1 cellular context compared by ENCODE assay signal in genomic region chr22:41301085-41302015, GRCh38.
TF ChIP-seq lines count a peak whose summit lies in the region.

ZC3H7B (plus strand) TSS chr22:41301525; CDS start chr22:41320661, 19,136 bp downstream.

TF ChIP-seq in K562, 482 proteins besides CTCF, POLR2A, EP300 and RAD21 (continued from another document and continues in another):
- TF ChIP-seq AFF4 (CRISPR knock-in tag; IDR thresholded peaks at IDR 0.05) = no peak
- TF ChIP-seq TCF15 (CRISPR knock-in tag; IDR thresholded peaks at IDR 0.05) = no peak
- no peak for TF ChIP-seq ZNF384 (IDR thresholded peaks at IDR 0.05; ENCODE audit: low read depth, low read length)
- no peak for TF ChIP-seq ZNF354B (CRISPR knock-in tag; IDR thresholded peaks at IDR 0.05)
- TF ChIP-seq ZNF324 (CRISPR knock-in tag; IDR thresholded peaks at IDR 0.05) = no peak
- TF ChIP-seq NKRF (IDR thresholded peaks at IDR 0.05; ENCODE audit: borderline replicate concordance) = no peak
- TF ChIP-seq ZNF512 (tag; IDR thresholded peaks at IDR 0.05) = no peak
- TF ChIP-seq JUN (IDR thresholded peaks at IDR 0.05; ENCODE audit: borderline replicate concordance, low read depth, low read length) = no peak
- no peak for TF ChIP-seq JUN (CRISPR knock-in tag; IDR thresholded peaks at IDR 0.05; ENCODE audit: borderline replicate concordance)
- peak; percentile 69 to 80 for TF ChIP-seq MNT (conservative IDR thresholded peaks at IDR 0.05)
- TF ChIP-seq MECOM (CRISPR knock-in tag; IDR thresholded peaks at IDR 0.05) = no peak
- TF ChIP-seq POLR3A (IDR thresholded peaks at IDR 0.05; ENCODE audit: borderline replicate concordance, extremely low read depth, insufficient read depth, insufficient read length) = no peak
- TF ChIP-seq TAF9B (IDR thresholded peaks at IDR 0.05; ENCODE audit: partially characterized antibody) = peak; percentile 24
- TF ChIP-seq NFRKB (IDR thresholded peaks at IDR 0.05; ENCODE audit: low read depth) = no peak
- TF ChIP-seq DACH1 (IDR thresholded peaks at IDR 0.05; ENCODE audit: partially characterized antibody) = peak; percentile 14
- TF ChIP-seq ZBTB17 (CRISPR knock-in tag; IDR thresholded peaks at IDR 0.05) = no peak
- TF ChIP-seq POLR2AphosphoS2 (IDR thresholded peaks at IDR 0.05; ENCODE audit: low read length) = no peak
- TF ChIP-seq SRSF3 (IDR thresholded peaks at IDR 0.05; ENCODE audit: insufficient read depth, low read length) = 0 out of 2 replicates have a peak, but pooled peaks have one; percentile 82
- no peak for TF ChIP-seq NR4A1 (CRISPR knock-in tag; IDR thresholded peaks at IDR 0.05)
- TF ChIP-seq NR4A1 (tag; IDR thresholded peaks at IDR 0.05) = no peak
- no peak for TF ChIP-seq NR1H2 (CRISPR knock-in tag; IDR thresholded peaks at IDR 0.05)
- no peak for TF ChIP-seq ZKSCAN3 (CRISPR knock-in tag; IDR thresholded peaks at IDR 0.05)
- TF ChIP-seq ZNF277 (CRISPR knock-in tag; IDR thresholded peaks at IDR 0.05; ENCODE audit: borderline replicate concordance) = no peak
- TF ChIP-seq ARID2 (IDR thresholded peaks at IDR 0.05) = no peak
- TF ChIP-seq ARHGAP35 (IDR thresholded peaks at IDR 0.05; ENCODE audit: partially characterized antibody) = no peak
- TF ChIP-seq MCM3 (IDR thresholded peaks at IDR 0.05) = no peak
- no peak for TF ChIP-seq NCOA1 (IDR thresholded peaks at IDR 0.05; ENCODE audit: low read depth)
- TF ChIP-seq SAFB (IDR thresholded peaks at IDR 0.05; ENCODE audit: borderline replicate concordance, low read depth, low read length) = no peak
- TF ChIP-seq E2F8 (IDR thresholded peaks at IDR 0.05; ENCODE audit: low read depth, partially characterized antibody) = no peak
- peak in 2 of 3 experiments; percentile 84 to 90 for TF ChIP-seq YY1 (IDR thresholded peaks at IDR 0.05; ENCODE audit: borderline replicate concordance in 1 of 3, control insufficient read depth in 1 of 3, extremely low read depth in 1 of 3, insufficient read depth in 3 of 3, insufficient read length in 1 of 3, insufficient replicate concordance in 2 of 3, low read depth in 1 of 3, low read length in 2 of 3)
- no peak for TF ChIP-seq ZNF121 (CRISPR knock-in tag; conservative IDR thresholded peaks at IDR 0.05)
- no peak for TF ChIP-seq ZNF589 (CRISPR knock-in tag; IDR thresholded peaks at IDR 0.05; ENCODE audit: low read depth)
- no peak for TF ChIP-seq POLR2B (IDR thresholded peaks at IDR 0.05; ENCODE audit: low read depth, partially characterized antibody)
- TF ChIP-seq FOXO4 (CRISPR knock-in tag; IDR thresholded peaks at IDR 0.05) = no peak
- TF ChIP-seq THRAP3 (IDR thresholded peaks at IDR 0.05; ENCODE audit: borderline replicate concordance) = no peak
- TF ChIP-seq ZNF184 (CRISPR knock-in tag; IDR thresholded peaks at IDR 0.05) = no peak
- no peak for TF ChIP-seq SRF (CRISPR knock-in tag; IDR thresholded peaks at IDR 0.05)
- TF ChIP-seq SETDB1 (IDR thresholded peaks at IDR 0.05; ENCODE audit: low read length) = no peak
- TF ChIP-seq HMG20B (CRISPR knock-in tag; IDR thresholded peaks at IDR 0.05) = no peak
- no peak for TF ChIP-seq TEAD1 (CRISPR knock-in tag; IDR thresholded peaks at IDR 0.05)
- TF ChIP-seq TSHZ1 (CRISPR knock-in tag; IDR thresholded peaks at IDR 0.05) = no peak
- no peak for TF ChIP-seq PYGO2 (tag; IDR thresholded peaks at IDR 0.05)
- TF ChIP-seq ZSCAN32 (CRISPR knock-in tag; IDR thresholded peaks at IDR 0.05) = no peak
- no peak for TF ChIP-seq POLR3G (IDR thresholded peaks at IDR 0.05; ENCODE audit: extremely low read depth, insufficient read length, insufficient replicate concordance)
- TF ChIP-seq NR2F6 (CRISPR knock-in tag; IDR thresholded peaks at IDR 0.05) = no peak
- TF ChIP-seq BCOR (IDR thresholded peaks at IDR 0.05) = no peak
- peak; percentile 59; the same call in 1 of the 2 replicates for TF ChIP-seq SUPT5H (IDR thresholded peaks at IDR 0.05)
